12 cellular contexts compared by ENCODE assay signal in the genomic region with DNA sequence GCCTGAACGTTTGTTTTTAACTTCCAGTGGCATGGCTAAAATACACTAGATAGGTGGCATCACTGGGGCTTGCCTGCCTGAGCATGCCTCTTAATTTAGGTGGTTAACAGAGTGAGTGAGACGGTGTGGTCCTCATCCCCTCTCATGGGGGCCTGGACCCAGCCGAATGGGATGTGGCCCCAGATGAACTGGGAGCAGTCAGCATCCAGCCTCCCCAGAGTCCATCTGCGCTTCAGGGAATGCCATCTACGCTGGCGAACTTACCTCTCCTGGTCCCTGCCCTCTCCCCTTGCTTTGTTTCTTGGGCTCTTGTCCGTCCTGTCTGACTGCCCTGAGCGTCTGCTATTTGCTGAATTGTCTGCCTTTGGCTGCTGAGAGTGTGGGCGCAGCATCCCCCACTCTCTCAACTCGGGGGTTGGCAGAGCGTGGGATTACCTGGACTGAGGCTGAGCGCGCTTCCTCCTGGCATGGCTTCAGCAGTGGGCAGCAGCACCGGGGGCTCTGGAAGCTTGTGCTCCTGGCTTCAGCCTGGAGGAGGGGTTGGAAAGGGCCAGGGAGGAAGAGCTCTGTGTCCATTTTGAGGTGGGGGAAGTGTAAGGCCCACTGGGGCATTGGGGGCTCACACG. TPM values are rescaled to one million over a fixed set of nuclear protein-coding genes. Genes with fewer than 3 reads are reported as not detected.
DNase-seq lines count a peak whose midpoint lies in the region; ATAC-seq and TF ChIP-seq lines count a peak whose summit lies in the region.
"Had no signal": no experiment of that assay in that cellular context is flagged by ENCODE, and none has a peak within 500 bp of the region (broad histone marks: within the 10 kb centered on the region; RNA-seq: fewer than 3 reads in every experiment).

No MANE protein-coding gene starts in this region.

- H3K9me3 Mint-ChIP-seq in activated T-cell treated with anti-CD3 and anti-CD28 coated beads, Interleukin-2, amount 50 U/mL, for 72 hours, result no peaks in the 10 kb centered on the region
- no peaks in the 10 kb centered on the region for H3K9me3 Mint-ChIP-seq in natural killer cell

- DNase-seq in activated T-cell treated with anti-CD3 and anti-CD28 coated beads, Interleukin-2, amount 50 U/mL, for 72 hours, result no peak
- DNase-seq in activated T-cell treated with anti-CD3 and anti-CD28 coated beads, Interleukin-2, amount 50 U/mL, for 48 hours, result no peak
- no peak for DNase-seq in mammary epithelial cell
- no peak for DNase-seq in natural killer cell
- no peak for DNase-seq in 8988T
- no peak for DNase-seq in foreskin fibroblast
- DNase-seq: KG1 had no signal

- in situ Hi-C loops in mammary epithelial cell (cut with MboI; ENCODE audit: low sequenced_read_pairs in 2 of 2), result no loop called here

- no peaks in the 10 kb centered on the region for H3K27me3 ChIP-seq in mammary epithelial cell (ENCODE audit: insufficient read depth, low read length)

- no TSS peak for BruUV-seq in mammary epithelial cell (replicated peaks; lab: Mats Ljungman, UMichigan)

- peak overlapping the region in 2 of 3 experiments; percentile 18 to 38 for H3K4me3 ChIP-seq in mammary epithelial cell (replicated peaks in 1 of 3; ENCODE audit: insufficient read depth in 1 of 3, low read depth in 2 of 3, low read length in 3 of 3)
- no peak overlapping the region for H3K4me3 ChIP-seq in urinary bladder (ENCODE audit: low read depth, low read length)
- no peak overlapping the region for H3K4me3 ChIP-seq in foreskin fibroblast (ENCODE audit: low read depth in 1 of 2, low read length in 2 of 2)
- H3K4me3 ChIP-seq: GM12878 had no signal

- TF ChIP-seq CTCF in mammary epithelial cell (conservative IDR thresholded peaks at IDR 0.05 in 1 of 2, IDR thresholded peaks at IDR 0.05 in 1 of 2; ENCODE audit: extremely low read depth in 1 of 2, insufficient read depth in 1 of 2, low read depth in 1 of 2, low read length in 2 of 2), result no peak
- no peak for TF ChIP-seq CTCF in natural killer cell (IDR thresholded peaks at IDR 0.05)
- no peak for TF ChIP-seq CTCF in foreskin fibroblast (IDR thresholded peaks at IDR 0.05; ENCODE audit: low read depth, low read length)

- H3K36me3 Mint-ChIP-seq in activated T-cell treated with anti-CD3 and anti-CD28 coated beads, Interleukin-2, amount 50 U/mL, for 72 hours (ENCODE audit: insufficient read depth in 2 of 2), result peaks cover 0 to 4% of the 10 kb centered on the region in 2 donors
- H3K36me3 Mint-ChIP-seq in natural killer cell, result no peaks in the 10 kb centered on the region

- H3K4me3 Mint-ChIP-seq in activated T-cell treated with anti-CD3 and anti-CD28 coated beads, Interleukin-2, amount 50 U/mL, for 72 hours, result peak overlapping the region; percentile 84
- H3K4me3 Mint-ChIP-seq in natural killer cell, result peak overlapping the region; percentile 91

- H3K36me3 ChIP-seq in mammary epithelial cell (ENCODE audit: insufficient read depth, low read length), result no peaks in the 10 kb centered on the region
- no peaks in the 10 kb centered on the region for H3K36me3 ChIP-seq in urinary bladder (ENCODE audit: insufficient read depth)

- no peak for ATAC-seq in activated T-cell treated with anti-CD3 and anti-CD28 coated beads, Interleukin-2, amount 50 U/mL, for 72 hours (replicated peaks in 1 of 2)
- ATAC-seq in natural killer cell (no peak), GM19395 (IDR thresholded peaks at IDR 0.05; ENCODE audit: unreplicated experiment) (no peak)
- ATAC-seq: GM12878 had no signal

- peak overlapping the region; percentile 71 for H3K4me2 ChIP-seq in mammary epithelial cell (ENCODE audit: insufficient read depth, low read depth, low read length)

- H3K79me2 ChIP-seq in mammary epithelial cell (ENCODE audit: insufficient read depth, low read length), result peaks cover 69% of the 10 kb centered on the region

- H3K4me1 Mint-ChIP-seq in activated T-cell treated with anti-CD3 and anti-CD28 coated beads, Interleukin-2, amount 50 U/mL, for 72 hours (ENCODE audit: low read depth), result peaks cover 58% of the 10 kb centered on the region
- H3K4me1 Mint-ChIP-seq in natural killer cell, result peaks cover 17 to 60% of the 10 kb centered on the region in 2 donors

- no peaks in the 10 kb centered on the region for H3K27me3 Mint-ChIP-seq in activated T-cell treated with anti-CD3 and anti-CD28 coated beads, Interleukin-2, amount 50 U/mL, for 72 hours (ENCODE audit: low read depth)
- no peaks in the 10 kb centered on the region for H3K27me3 Mint-ChIP-seq in natural killer cell (ENCODE audit: low read depth in 2 of 2)

- intact Hi-C loops in mammary epithelial cell (cut with micrococcal nuclease), result loop anchor here (1.0 to 5.0 kb wide), 5 partner anchors 19 to 68 kb away; a partner anchor contains a TSS
- intact Hi-C loops in natural killer cell (cut with micrococcal nuclease), result no loop called here

- H3K9ac ChIP-seq in mammary epithelial cell (ENCODE audit: insufficient read depth, low read length), result no peak overlapping the region

- H4K20me1 ChIP-seq in mammary epithelial cell (ENCODE audit: insufficient read depth, low read length), result no peaks in the 10 kb centered on the region

- no peak overlapping the region for H3K27ac Mint-ChIP-seq in activated T-cell treated with anti-CD3 and anti-CD28 coated beads, Interleukin-2, amount 50 U/mL, for 72 hours
- peak overlapping the region in 1 of 2 donors; percentile 74 for H3K27ac Mint-ChIP-seq in natural killer cell

- dilution Hi-C loops in mammary epithelial cell (cut with HindIII; ENCODE audit: low sequenced_read_pairs), result loop anchor here (5.0 kb wide), 3 partner anchors 35 to 85 kb away; no protein-coding TSS in a partner anchor

- no peak overlapping the region for H2AFZ ChIP-seq in mammary epithelial cell (ENCODE audit: low read depth, low read length)

- whole genome bisulfite sequencing in mammary epithelial cell (ENCODE audit: low coverage, missing lambda C conversion rate), result 8% methylated on average over 13 of the region's 15 CpGs
- WGBS in urinary bladder, result 85% methylated on average over 15 of the region's 15 CpGs

- H3K9me3 ChIP-seq in mammary epithelial cell (replicated peaks; ENCODE audit: insufficient read depth, low read length), result no peaks in the 10 kb centered on the region

- H3K4me1 ChIP-seq in mammary epithelial cell (ENCODE audit: insufficient read depth, low read length), result peaks cover 58% of the 10 kb centered on the region
- no peaks in the 10 kb centered on the region for H3K4me1 ChIP-seq in urinary bladder (ENCODE audit: insufficient read depth)

- CTCF ChIA-PET in mammary epithelial cell (lab: Charles Lee; ENCODE audit: low non-redundant PET), result no interaction called here

- H3K27ac ChIP-seq in mammary epithelial cell (ENCODE audit: insufficient read depth, low read depth, low read length) (no peak overlapping the region), urinary bladder (ENCODE audit: low read depth) (peak overlapping the region; percentile 19)

RNA-seq across cellular contexts. Expression of a gene that starts 2.1 kb away (rescaled TPM):
- 10 to 100 TPM; 15.0 to 15.3 TPM for total RNA-seq in activated T-cell treated with anti-CD3 and anti-CD28 coated beads, Interleukin-2, amount 50 U/mL, for 72 hours
- total RNA-seq in mammary epithelial cell, result 10 to 100 TPM; 11.3 to 19.9 TPM
- 6.4 TPM for polyA plus RNA-seq in mammary epithelial cell
- 2.7 TPM for polyA minus RNA-seq in mammary epithelial cell
- 10 to 100 TPM; 12.7 to 20.8 (median 20.0) TPM for total RNA-seq in natural killer cell
- total RNA-seq in urinary bladder, result 6.9 TPM
- 30.9 TPM for polyA plus RNA-seq in urinary bladder

RNA-seq across cellular contexts. Expression of a gene that starts 22.2 kb away (rescaled TPM):
- 10 to 100 TPM; 18.2 to 22.4 TPM for total RNA-seq in activated T-cell treated with anti-CD3 and anti-CD28 coated beads, Interleukin-2, amount 50 U/mL, for 72 hours
- total RNA-seq in mammary epithelial cell (10 to 100 TPM; 24.7 to 45.5 TPM), natural killer cell (10 to 100 TPM; 27.6 to 40.5 (median 37.0) TPM), urinary bladder (11.8 TPM)
- polyA plus RNA-seq in mammary epithelial cell (34.6 TPM), urinary bladder (39.0 TPM)
- polyA minus RNA-seq in mammary epithelial cell, result 44.1 TPM

RNA-seq across cellular contexts. Expression of a gene that starts 25.2 kb away (rescaled TPM):
- total RNA-seq in activated T-cell treated with anti-CD3 and anti-CD28 coated beads, Interleukin-2, amount 50 U/mL, for 72 hours, result 1 to 10 TPM; 1.4 TPM
- total RNA-seq in mammary epithelial cell, result under 1 TPM in 1 of 2 donors, not detected in 1; 0.17 TPM
- polyA plus RNA-seq in mammary epithelial cell, result 0.06 TPM
- not detected for polyA minus RNA-seq in mammary epithelial cell
- under 1 TPM; 0.28 to 0.75 (median 0.35) TPM for total RNA-seq in natural killer cell
- 1.0 TPM for total RNA-seq in urinary bladder
- polyA plus RNA-seq in urinary bladder, result 1.8 TPM

RNA-seq across cellular contexts. Expression of a gene that starts 31.8 kb away (rescaled TPM):
- total RNA-seq in activated T-cell treated with anti-CD3 and anti-CD28 coated beads, Interleukin-2, amount 50 U/mL, for 72 hours, result under 1 TPM in 1 of 2 donors, not detected in 1; 0.10 TPM
- not detected for total RNA-seq in mammary epithelial cell
- polyA plus RNA-seq in mammary epithelial cell, result not detected
- not detected for polyA minus RNA-seq in mammary epithelial cell
- total RNA-seq in natural killer cell, result under 1 TPM in 1 of 3 donors, not detected in 2; 0.20 TPM
- not detected for total RNA-seq in urinary bladder
- not detected for polyA plus RNA-seq in urinary bladder
- total RNA-seq: dermis microvascular lymphatic vessel endothelial cell; GM12878; T-helper 1 cell treated with Interleukin-12 subunit alpha and Interleukin-12 subunit beta and Interleukin-4 antibody, amounts not matched to agents 30 ng/mL and 1 ng/mL, for 36 hours had no signal
- polyA plus RNA-seq: GM12878 had no signal

RNA-seq across cellular contexts. Expression of a gene that starts 38.8 kb away (rescaled TPM):
- under 1 TPM; 0.49 to 0.72 TPM for total RNA-seq in activated T-cell treated with anti-CD3 and anti-CD28 coated beads, Interleukin-2, amount 50 U/mL, for 72 hours
- total RNA-seq in mammary epithelial cell (under 1 TPM; 0.17 to 0.28 TPM), natural killer cell (1 to 10 TPM in 1 of 3 donors, under 1 TPM in 2; 0.60 to 1.7 (median 0.75) TPM), urinary bladder (0.37 TPM)
- polyA plus RNA-seq in mammary epithelial cell (not detected), urinary bladder (0.30 TPM)
- not detected for polyA minus RNA-seq in mammary epithelial cell

Comparison
In these comparisons a context has a peak if more than half of its experiments do, and no peak if none do; other contexts are left out.
1. H3K4me3 ChIP-seq: peak in mammary epithelial cell (2 of 3); none in urinary bladder (single experiment) and foreskin fibroblast (0 of 2).